In the genomic region with DNA sequence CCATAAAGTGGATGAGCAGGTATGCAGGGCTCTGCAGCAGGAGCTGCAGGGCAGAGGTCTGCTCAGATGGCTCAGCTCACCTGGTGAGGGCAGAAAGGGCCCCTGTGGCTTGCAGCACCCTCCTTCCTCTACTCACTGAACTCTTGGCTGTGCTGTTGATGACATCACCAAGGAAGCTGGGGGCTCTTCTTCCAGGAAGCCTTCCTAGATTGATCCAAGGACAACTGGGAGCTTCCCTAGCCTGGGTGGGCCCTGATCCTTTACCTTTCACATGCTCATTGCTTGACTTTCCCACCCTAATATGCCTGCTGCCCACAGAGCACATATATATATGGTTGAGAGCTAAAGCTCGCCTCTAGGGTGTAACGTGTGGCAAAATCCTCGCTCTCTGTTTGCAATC, we compare ENCODE assay signal across 22 cellular contexts. TPM values are rescaled to one million over a fixed set of nuclear protein-coding genes. Genes with fewer than 3 reads are reported as not detected.
"Had no signal": no experiment of that assay in that cellular context is flagged by ENCODE, and none has a peak within 500 bp of the region (broad histone marks: within the 10 kb centered on the region; RNA-seq: fewer than 3 reads in every experiment).

No MANE protein-coding gene starts in this region.

- H3K4me3 ChIP-seq: hepatocyte, left lung, transverse colon, vagina had no signal

- DNase-seq: activated CD4-positive, alpha-beta T cell treated with anti-CD3 and anti-CD28 coated beads, Interleukin-2, amount 50 U/mL, for 4 hours; activated CD4-positive, CD25-positive, alpha-beta regulatory T cell; activated gamma-delta T cell; activated naive CD8-positive, alpha-beta T cell treated with anti-CD3 and anti-CD28 coated beads for 36 hours; activated T-cell treated with anti-CD3 and anti-CD28 coated beads, Interleukin-2, amount 50 U/mL, for 4 hours; amygdala; cerebellar nuclear complex; dermis blood vessel endothelial cell; left lung; naive B cell; nucleus accumbens; stimulated activated CD4-positive, alpha-beta T cell treated with anti-CD3 and anti-CD28 coated beads, Interleukin-2, amount 100 ng/mL, for 48 hours; stimulated activated naive B cell treated with anti-CD40 and anti-IgM and Interleukin-4, amounts not matched to agents 10 μg/mL and 1 μg/mL and 100 μg/mL, for 72 hours; transverse colon had no signal

- H3K4me2 ChIP-seq: hepatocyte had no signal

- ATAC-seq: activated T-cell treated with anti-CD3 and anti-CD28 coated beads, Interleukin-2, amount 50 U/mL, for 4 hours; esophagus mucosa; left lung; stimulated activated naive B cell treated with anti-CD40 and anti-IgM and Interleukin-4, amounts not matched to agents 10 μg/mL and 1 μg/mL and 100 μg/mL, for 72 hours had no signal

- H3K27ac ChIP-seq: hepatocyte, left lung, transverse colon, vagina had no signal

- H3K36me3 ChIP-seq: left lung, transverse colon, vagina had no signal

- FAIRE-seq: keratinocyte, TTC549 had no signal

- H3K9me3 ChIP-seq: left lung, transverse colon, vagina had no signal

- H3K27me3 ChIP-seq: vagina had no signal

RNA-seq across cellular contexts. Expression of gene KIF19, which starts 2.5 kb away (rescaled TPM):
- total RNA-seq: activated T-cell treated with anti-CD3 and anti-CD28 coated beads, Interleukin-2, amount 50 U/mL, for 4 hours had no signal
- polyA plus RNA-seq: keratinocyte had no signal

RNA-seq across cellular contexts. Expression of gene BTBD17, which starts 33.2 kb away (rescaled TPM):
- total RNA-seq: activated naive CD8-positive, alpha-beta T cell treated with anti-CD3 and anti-CD28 coated beads for 36 hours; activated T-cell treated with anti-CD3 and anti-CD28 coated beads, Interleukin-2, amount 50 U/mL, for 4 hours; esophagus mucosa; left lung; mononuclear cell; posterior vena cava; skeletal muscle tissue; transverse colon; vagina had no signal
- polyA plus RNA-seq: keratinocyte had no signal

RNA-seq across cellular contexts. Expression of gene GPR142, which starts 38.8 kb away (rescaled TPM):
- total RNA-seq: activated naive CD8-positive, alpha-beta T cell treated with anti-CD3 and anti-CD28 coated beads for 36 hours; activated T-cell treated with anti-CD3 and anti-CD28 coated beads, Interleukin-2, amount 50 U/mL, for 4 hours; esophagus mucosa; hepatocyte; left lung; mononuclear cell; skeletal muscle tissue had no signal
- polyA plus RNA-seq: hepatocyte, keratinocyte had no signal

RNA-seq across cellular contexts. Expression of gene DNAI2, which starts 54.5 kb away (rescaled TPM):
- total RNA-seq: activated naive CD8-positive, alpha-beta T cell treated with anti-CD3 and anti-CD28 coated beads for 36 hours; activated T-cell treated with anti-CD3 and anti-CD28 coated beads, Interleukin-2, amount 50 U/mL, for 4 hours; dermis blood vessel endothelial cell; esophagus mucosa; hepatocyte; posterior vena cava; skeletal muscle tissue; transverse colon; vagina had no signal
- polyA plus RNA-seq: hepatocyte, keratinocyte had no signal
